ENCODE assay signal across 29 cellular contexts in the genomic region with DNA sequence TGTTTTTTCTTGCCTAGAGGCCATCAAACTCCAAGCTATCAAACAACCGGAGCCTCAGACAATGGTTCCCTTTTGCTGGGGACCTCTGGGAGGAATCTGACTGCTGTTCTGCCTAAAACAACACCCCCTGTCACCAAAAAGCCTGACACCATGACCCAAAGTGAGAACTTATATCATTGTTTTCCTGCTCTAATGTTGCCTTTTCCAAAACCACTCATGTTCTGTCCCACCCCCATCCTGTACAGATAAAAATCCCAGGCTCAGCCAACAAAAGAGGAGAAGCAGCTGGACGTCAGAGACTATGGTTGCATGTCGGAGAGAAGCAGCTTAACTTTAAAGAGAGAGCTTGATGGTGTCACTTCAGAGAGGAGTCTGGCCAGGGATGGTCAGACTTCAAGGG.
"Had no signal": no experiment of that assay in that cellular context is flagged by ENCODE, and none has a peak within 500 bp of the region (broad histone marks: within the 10 kb centered on the region; RNA-seq: fewer than 3 reads in every experiment).

No MANE protein-coding gene starts in this region.

- H3K27me3 ChIP-seq: dorsolateral prefrontal cortex, gastrocnemius medialis, right lobe of liver, suprapubic skin, transverse colon, upper lobe of right lung, uterus had no signal

- H3K4me1 ChIP-seq: gastrocnemius medialis, psoas muscle, right lobe of liver, suprapubic skin, transverse colon, upper lobe of right lung, uterus had no signal

- DNase-seq: dorsolateral prefrontal cortex; effector CD4-positive, alpha-beta T cell; foreskin fibroblast; gastrocnemius medialis; head of caudate nucleus; hippocampal formation; left colon; mesenchymal stem cell; midbrain; naive thymus-derived CD4-positive, alpha-beta T cell; nephron progenitor cell; nucleus accumbens; psoas muscle; right lobe of liver; stimulated activated CD4-positive, alpha-beta T cell treated with anti-CD3 and anti-CD28 coated beads, Interleukin-12 subunit alpha, Interleukin-12 subunit beta, amount 100 ng/mL, for 4 hours; stimulated activated CD4-positive, alpha-beta T cell treated with anti-CD3 and anti-CD28 coated beads, Interleukin-1b, Interleukin-23, amount 100 ng/mL, for 48 hours; stimulated activated CD4-positive, alpha-beta T cell treated with anti-CD3 and anti-CD28 coated beads, Interleukin-4, amount 100 ng/mL, for 1 hour; stimulated activated CD8-positive, alpha-beta memory T cell treated with anti-CD3 and anti-CD28 coated beads, Interleukin-4, amount 100 ng/mL, for 48 hours; stimulated activated naive CD4-positive, alpha-beta T cell; stimulated activated naive CD8-positive, alpha-beta T cell treated with anti-CD3 and anti-CD28 coated beads, Interleukin-15, amount 100 ng/mL, for 72 hours; transverse colon; upper lobe of right lung; uterus had no signal

- H3K4me1 Mint-ChIP-seq: naive thymus-derived CD4-positive, alpha-beta T cell; nephron progenitor cell; stimulated activated naive CD8-positive, alpha-beta T cell treated with anti-CD3 and anti-CD28 coated beads, Interleukin-15, amount 100 ng/mL, for 72 hours had no signal

- H3K27ac Mint-ChIP-seq: naive thymus-derived CD4-positive, alpha-beta T cell; nephron progenitor cell; stimulated activated naive CD8-positive, alpha-beta T cell treated with anti-CD3 and anti-CD28 coated beads, Interleukin-15, amount 100 ng/mL, for 72 hours had no signal

- FAIRE-seq: colon, islet of Langerhans had no signal

- H3K4me3 Mint-ChIP-seq: naive thymus-derived CD4-positive, alpha-beta T cell; nephron progenitor cell; stimulated activated naive CD8-positive, alpha-beta T cell treated with anti-CD3 and anti-CD28 coated beads, Interleukin-15, amount 100 ng/mL, for 72 hours had no signal

- H3K4me3 ChIP-seq: dorsolateral prefrontal cortex, gastrocnemius medialis, psoas muscle, right lobe of liver, smooth muscle cell, suprapubic skin, transverse colon, upper lobe of right lung, uterus had no signal

- H3K27me3 Mint-ChIP-seq: naive thymus-derived CD4-positive, alpha-beta T cell; stimulated activated naive CD8-positive, alpha-beta T cell treated with anti-CD3 and anti-CD28 coated beads, Interleukin-15, amount 100 ng/mL, for 72 hours had no signal

- H3K36me3 Mint-ChIP-seq: naive thymus-derived CD4-positive, alpha-beta T cell had no signal

- ATAC-seq: esophagus mucosa; gastrocnemius medialis; left colon; naive thymus-derived CD4-positive, alpha-beta T cell; psoas muscle; right lobe of liver; stimulated activated naive CD8-positive, alpha-beta T cell treated with anti-CD3 and anti-CD28 coated beads, Interleukin-15, amount 100 ng/mL, for 72 hours; upper lobe of right lung had no signal

- H3K27ac ChIP-seq: dorsolateral prefrontal cortex, epithelial cell of prostate, gastrocnemius medialis, psoas muscle, right lobe of liver, suprapubic skin, transverse colon, upper lobe of right lung, uterus had no signal

- H3K9me3 ChIP-seq: gastrocnemius medialis, right lobe of liver, suprapubic skin, transverse colon, upper lobe of right lung had no signal

- H3K36me3 ChIP-seq: gastrocnemius medialis, right lobe of liver, suprapubic skin, transverse colon, upper lobe of right lung, uterus had no signal

- H3K4me2 ChIP-seq: smooth muscle cell had no signal
